ENCODE assay signal across 12 cellular contexts in genomic region chr10:80177781-80178636, GRCh38. TPM values are rescaled to one million over a fixed set of nuclear protein-coding genes. Genes with fewer than 3 reads are reported as not detected.
A peak's percentile ranks its signal among the peaks of the same experiment; 100 is the strongest.
DNase-seq lines count a peak whose midpoint lies in the region; ATAC-seq lines count a peak whose summit lies in the region.
"Had no signal": no experiment of that assay in that cellular context is flagged by ENCODE, and none has a peak within 500 bp of the region (broad histone marks: within the 10 kb centered on the region; RNA-seq: fewer than 3 reads in every experiment).

No MANE protein-coding gene starts in this region.

- peak overlapping the region; percentile 40 for H3K9ac ChIP-seq in mesenchymal stem cell (ENCODE audit: low read length)

- no peak overlapping the region for H3K23ac ChIP-seq in mesenchymal stem cell (ENCODE audit: low read length in 2 of 2)

- 68% methylated on average over 12 of the region's 12 CpGs for whole genome bisulfite sequencing in mesenchymal stem cell

- ATAC-seq in HG03196 (IDR thresholded peaks at IDR 0.05; ENCODE audit: unreplicated experiment) = no peak

- H3K36me3 ChIP-seq in mesenchymal stem cell (ENCODE audit: control insufficient read depth in 1 of 2, insufficient read depth in 2 of 2, low read depth in 1 of 2, low read length in 2 of 2) = peaks cover 25 to 55% of the 10 kb centered on the region in 2 experiments

- DNase-seq in AG08395 (ENCODE audit: low spot score) (peak; percentile 48), ELF-1 (ENCODE audit: low read depth, low spot score) (peak; percentile 23), astrocyte of the hippocampus (ENCODE audit: low read depth, low spot score) (peak; percentile 46), mesenchymal stem cell (peak; percentile 82), NK-92 (lab: John Stamatoyannopoulos, UW; ENCODE audit: unreplicated experiment) (no peak), anterior cingulate cortex (lab: John Stamatoyannopoulos, UW) (no peak)
- no peak for DNase-seq in activated CD8-positive, alpha-beta memory T cell treated with anti-CD3 and anti-CD28 coated beads for 24 hours
- DNase-seq: activated CD4-positive, alpha-beta T cell treated with anti-CD3 and anti-CD28 coated beads, Interleukin-2, amount 50 U/mL, for 4 hours; caudate nucleus; NCI-H1930 had no signal

- no peak overlapping the region for H2BK15ac ChIP-seq in mesenchymal stem cell (ENCODE audit: low read depth, poor library complexity, severe bottlenecking)

- no peak overlapping the region for H2BK5ac ChIP-seq in mesenchymal stem cell (ENCODE audit: low read depth, low read length, poor library complexity, severe bottlenecking)

- no peak overlapping the region for H2AFZ ChIP-seq in mesenchymal stem cell (ENCODE audit: low read depth, low read length)

- H3K4ac ChIP-seq in mesenchymal stem cell (ENCODE audit: low read depth in 1 of 2, low read length in 2 of 2) = no peak overlapping the region

- no peak overlapping the region for H2BK12ac ChIP-seq in mesenchymal stem cell (ENCODE audit: low read length in 2 of 2)

- H3K4me2 ChIP-seq in mesenchymal stem cell (ENCODE audit: low read length, poor library complexity, severe bottlenecking) = no peak overlapping the region

- peak overlapping the region; percentile 35 for H2BK120ac ChIP-seq in mesenchymal stem cell (ENCODE audit: low read depth, low read length)

- H4K91ac ChIP-seq in mesenchymal stem cell (ENCODE audit: low read length) = peak overlapping the region; percentile 21

- no peaks in the 10 kb centered on the region for H3K9me3 ChIP-seq in mesenchymal stem cell (ENCODE audit: control insufficient read depth, low read length)
- H3K9me3 ChIP-seq: SJSA1 had no signal

- H3K14ac ChIP-seq in mesenchymal stem cell (ENCODE audit: low read length in 2 of 2) = no peak overlapping the region

- H2AK5ac ChIP-seq in mesenchymal stem cell (ENCODE audit: low read length, severe bottlenecking) = no peak overlapping the region

- no peak overlapping the region for H3K18ac ChIP-seq in mesenchymal stem cell (ENCODE audit: low read depth in 1 of 2, low read length in 2 of 2)

- H3K4me1 ChIP-seq in mesenchymal stem cell (ENCODE audit: control insufficient read depth, insufficient read depth, low read depth, low read length) = peaks cover 15% of the 10 kb centered on the region
- H3K4me1 ChIP-seq: SJSA1 had no signal

- peaks cover 40% of the 10 kb centered on the region for H3K79me1 ChIP-seq in mesenchymal stem cell (replicated peaks; ENCODE audit: low read length, poor library complexity, severe bottlenecking)

- no peak overlapping the region for H3K27ac ChIP-seq in mesenchymal stem cell (ENCODE audit: low read length, poor library complexity, severe bottlenecking)
- H3K27ac ChIP-seq: SJSA1 had no signal

- peak overlapping the region; percentile 1 for H4K8ac ChIP-seq in mesenchymal stem cell (ENCODE audit: low read length)

- peak overlapping the region in 1 of 2 experiments; percentile 41 for H3K4me3 ChIP-seq in mesenchymal stem cell (ENCODE audit: insufficient read depth in 1 of 2, low read depth in 1 of 2, low read length in 2 of 2)
- H3K4me3 ChIP-seq: SJSA1 had no signal

- H3K27me3 ChIP-seq in mesenchymal stem cell (ENCODE audit: control insufficient read depth in 1 of 2, insufficient read depth in 1 of 2, low read length in 2 of 2) = no peaks in the 10 kb centered on the region
- H3K27me3 ChIP-seq: SJSA1 had no signal

RNA-seq across cellular contexts. Expression of gene ANXA11, which starts 27.3 kb away (rescaled TPM):
- polyA plus RNA-seq in mesenchymal stem cell (2013, experiment 1 of 2) = 670 TPM
- polyA plus RNA-seq in mesenchymal stem cell (2013, experiment 2 of 2) = 665 TPM

RNA-seq across cellular contexts. Expression of gene PLAC9, which starts 45.5 kb away (rescaled TPM):
- polyA plus RNA-seq in mesenchymal stem cell (2013, experiment 1 of 2) = 1.6 TPM
- 2.0 TPM for polyA plus RNA-seq in mesenchymal stem cell (2013, experiment 2 of 2)

Comparison
In these comparisons a context has a peak if more than half of its experiments do, and no peak if none do; other contexts are left out.
1. DNase-seq: peak in AG08395 (single experiment), ELF-1 (single experiment), astrocyte of the hippocampus (single experiment) and mesenchymal stem cell (single experiment); none in NK-92 (single experiment), activated CD8-positive, alpha-beta memory T cell treated with anti-CD3 and anti-CD28 coated beads for 24 hours (single experiment) and anterior cingulate cortex (0 of 58).